ENCODE assay signal across 1 cellular context in genomic region chr4:40212674-40213504, GRCh38.
TF ChIP-seq lines count a peak whose summit lies in the region.

No MANE protein-coding gene starts in this region.

TF ChIP-seq in WTC11, 78 proteins besides CTCF, POLR2A, EP300 and RAD21 (continued from another document):
- no peak for TF ChIP-seq NR3C1 (CRISPR knock-in tag; conservative IDR thresholded peaks at IDR 0.05; ENCODE audit: low read depth)
- TF ChIP-seq ATF3 (CRISPR knock-in tag; conservative IDR thresholded peaks at IDR 0.05), result no peak
- TF ChIP-seq ELF4 (CRISPR knock-in tag; IDR thresholded peaks at IDR 0.05; ENCODE audit: low read depth), result no peak
